17 cellular contexts compared by ENCODE assay signal in the genomic region with DNA sequence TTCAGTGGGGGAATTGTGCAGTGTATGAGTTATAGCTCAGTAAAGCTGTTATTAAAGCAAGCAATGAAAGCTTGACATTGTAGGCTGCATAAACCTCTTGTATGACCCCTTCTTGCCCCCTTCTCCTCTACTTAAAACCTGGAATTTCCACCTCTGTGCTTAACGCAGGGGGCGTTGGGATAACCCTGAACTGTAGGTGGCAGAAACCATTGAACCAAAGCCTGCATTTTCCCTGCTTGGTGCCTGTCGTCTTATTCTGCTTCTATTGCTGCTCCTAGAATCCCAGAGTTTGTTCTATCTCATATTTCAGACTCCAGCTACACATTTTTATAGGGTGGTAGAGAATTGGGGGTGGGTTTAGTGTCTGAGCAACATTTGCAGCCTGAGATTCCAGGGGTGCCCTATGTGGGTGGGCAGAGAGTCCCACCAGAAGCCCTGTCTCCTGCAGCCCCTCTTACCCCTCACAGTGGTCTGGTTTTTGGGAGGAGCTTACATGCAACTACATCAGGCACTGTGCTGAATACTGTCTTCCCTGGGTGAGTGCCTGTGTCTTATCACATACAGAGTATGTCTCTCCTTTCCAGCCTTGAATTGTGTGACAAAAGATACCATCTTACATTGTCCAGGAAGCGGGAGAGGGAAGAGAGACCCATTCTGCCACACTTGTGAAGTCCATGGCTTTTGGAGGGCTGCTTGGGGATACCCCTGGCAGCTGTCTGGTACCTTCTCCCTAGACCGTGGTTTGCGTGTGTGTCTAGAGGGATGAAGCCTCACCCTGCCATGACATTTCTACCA.
"Had no signal": no experiment of that assay in that cellular context is flagged by ENCODE, and none has a peak within 500 bp of the region (broad histone marks: within the 10 kb centered on the region; RNA-seq: fewer than 3 reads in every experiment).

No MANE protein-coding gene starts in this region.

- H3K36me3 ChIP-seq: left ventricle myocardium inferior, lower lobe of right lung, pancreas, stomach, thoracic aorta, transverse colon had no signal

- ATAC-seq: foreskin keratinocyte, lower lobe of right lung, pancreas, right cardiac atrium had no signal

- H3K4me3 ChIP-seq: left ventricle myocardium inferior, lower lobe of right lung, pancreas, stomach, thoracic aorta, transverse colon had no signal

- H3K27me3 ChIP-seq: foreskin keratinocyte, pancreas, transverse colon had no signal

- H3K9me3 Mint-ChIP-seq: immature natural killer cell, memory B cell, mesothelial cell of epicardium, natural killer cell had no signal

- H3K27ac Mint-ChIP-seq: immature natural killer cell, memory B cell, mesothelial cell of epicardium, natural killer cell had no signal

- H3K36me3 Mint-ChIP-seq: immature natural killer cell, memory B cell, mesothelial cell of epicardium, natural killer cell had no signal

- DNase-seq: dermis blood vessel endothelial cell; erythroblast; foreskin keratinocyte; immature natural killer cell; left ventricle myocardium inferior; lower lobe of right lung; natural killer cell; pancreas; right cardiac atrium; small intestine; stimulated activated CD4-positive, alpha-beta T cell treated with anti-CD3 and anti-CD28 coated beads, Interleukin-12 subunit alpha, Interleukin-12 subunit beta, amount 100 ng/mL, for 4 hours; stimulated activated naive CD4-positive, alpha-beta T cell; stomach; transverse colon had no signal

- H3K9me3 ChIP-seq: left ventricle myocardium inferior, lower lobe of right lung, pancreas, stomach, thoracic aorta, transverse colon had no signal

- H3K4me3 Mint-ChIP-seq: immature natural killer cell, memory B cell, mesothelial cell of epicardium, natural killer cell had no signal

- H3K4me1 Mint-ChIP-seq: immature natural killer cell, memory B cell, mesothelial cell of epicardium, natural killer cell had no signal

- H3K27ac ChIP-seq: foreskin keratinocyte, left ventricle myocardium inferior, lower lobe of right lung, pancreas, thoracic aorta, transverse colon had no signal

- H3K4me1 ChIP-seq: foreskin keratinocyte, left ventricle myocardium inferior, lower lobe of right lung, pancreas had no signal
